Comparison of ENCODE assay signal across 31 cellular contexts in the genomic region with DNA sequence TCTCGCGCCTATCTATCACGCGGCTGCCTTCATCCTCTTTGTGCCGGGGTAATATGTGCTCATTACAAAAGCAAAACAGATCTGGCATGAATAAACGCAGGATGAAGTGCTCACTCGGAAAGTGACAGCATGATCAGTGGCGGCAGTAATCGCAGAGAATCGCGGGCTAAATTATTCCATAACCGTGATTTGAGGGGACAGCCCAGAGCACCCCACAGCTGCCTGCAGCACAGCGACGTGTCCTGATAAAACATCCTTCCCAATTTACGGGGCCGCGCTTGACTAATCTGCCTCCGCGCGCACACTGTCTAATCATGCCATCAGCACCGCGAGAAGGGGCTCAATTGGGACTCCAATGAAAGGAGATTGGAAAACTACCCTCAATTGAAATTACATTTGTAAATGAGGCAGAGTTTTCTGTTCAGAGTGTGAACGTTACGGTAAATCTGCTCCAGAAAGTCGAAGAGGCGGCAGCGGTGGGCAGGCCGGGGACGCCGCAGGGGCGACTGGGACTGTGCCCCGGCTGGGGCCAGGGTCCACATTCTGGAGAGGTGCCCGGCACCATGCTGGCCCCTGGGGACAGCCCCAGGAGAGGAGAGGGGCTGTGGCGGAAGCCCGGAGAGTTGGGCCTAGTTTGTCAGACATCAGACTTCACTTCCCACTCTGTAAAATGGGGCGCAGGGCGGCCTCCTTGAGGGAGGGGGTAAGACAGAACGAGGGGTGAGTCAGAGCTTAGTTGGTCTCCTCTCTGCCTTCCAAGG.
DNase-seq lines count a peak whose midpoint lies in the region; ATAC-seq and TF ChIP-seq lines count a peak whose summit lies in the region.
"Had no signal": no experiment of that assay in that cellular context is flagged by ENCODE, and none has a peak within 500 bp of the region (broad histone marks: within the 10 kb centered on the region; RNA-seq: fewer than 3 reads in every experiment).

No MANE protein-coding gene starts in this region.

- H3K27me3 Mint-ChIP-seq in brain (peaks cover 56% of the 10 kb centered on the region), naive B cell (no peaks in the 10 kb centered on the region)
- H3K27me3 Mint-ChIP-seq in activated CD8-positive, alpha-beta T cell treated with anti-CD3 and anti-CD28 coated beads for 36 hours, result no peaks in the 10 kb centered on the region

- H3K36me3 Mint-ChIP-seq in brain, result no peaks in the 10 kb centered on the region
- no peaks in the 10 kb centered on the region for H3K36me3 Mint-ChIP-seq in naive B cell
- no peaks in the 10 kb centered on the region for H3K36me3 Mint-ChIP-seq in stimulated activated effector memory CD8-positive, alpha-beta T cell treated with anti-CD3 and anti-CD28 coated beads, Interleukin-12 subunit alpha, Interleukin-12 subunit beta, amount 100 ng/mL, for 72 hours
- H3K36me3 Mint-ChIP-seq in activated CD8-positive, alpha-beta T cell treated with anti-CD3 and anti-CD28 coated beads for 36 hours (ENCODE audit: low read depth), result no peaks in the 10 kb centered on the region
- H3K36me3 Mint-ChIP-seq: activated naive CD8-positive, alpha-beta T cell treated with anti-CD3 and anti-CD28 coated beads, Interleukin-2, amount 10 ng/mL, durations not matched to agents 7 days and 5 days had no signal

- CTCF ChIA-PET in activated CD8-positive, alpha-beta T cell treated with anti-CD3 and anti-CD28 coated beads for 36 hours (lab: Charles Lee), result no interaction called here

- DNase-seq in NCI-H748 (lab: John Stamatoyannopoulos, UW; ENCODE audit: unreplicated experiment) (peak; percentile 6), NCI-H748 treated with DMSO at 0.1 percent for 48 hours (lab: John Stamatoyannopoulos, UW) (no peak), naive B cell (no peak), NCI-H2171 (lab: John Stamatoyannopoulos, UW) (no peak), NOMO-1 treated with DMSO at 0.1 percent for 48 hours (lab: John Stamatoyannopoulos, UW; ENCODE audit: unreplicated experiment) (no peak)
- DNase-seq in stimulated activated effector memory CD8-positive, alpha-beta T cell treated with anti-CD3 and anti-CD28 coated beads, Interleukin-12 subunit alpha, Interleukin-12 subunit beta, amount 100 ng/mL, for 72 hours (ENCODE audit: low spot score in 2 of 2), result no peak
- DNase-seq in activated CD8-positive, alpha-beta T cell treated with anti-CD3 and anti-CD28 coated beads for 36 hours, result no peak
- DNase-seq: activated CD4-positive, alpha-beta T cell treated with anti-CD3 and anti-CD28 coated beads for 48 hours; activated CD8-positive, alpha-beta memory T cell treated with anti-CD3 and anti-CD28 coated beads for 24 hours; activated effector memory CD4-positive, alpha-beta T cell treated with Interleukin-2 at 50 U/mL for 16 hours; activated naive CD8-positive, alpha-beta T cell treated with anti-CD3 and anti-CD28 coated beads, Interleukin-2, amount 10 ng/mL, durations not matched to agents 7 days and 5 days; activated T-cell treated with anti-CD3 and anti-CD28 coated beads for 4 hours; C1 segment of cervical spinal cord; Caco-2; central memory CD4-positive, alpha-beta T cell; H9; KBM-7; NCI-H1092 treated with DMSO at 0.1 percent for 48 hours; NCI-H1694 treated with DMSO at 0.1 percent for 48 hours; PC-9; SHP77 treated with DMSO at 0.1 percent for 48 hours; stimulated activated CD4-positive, alpha-beta T cell treated with anti-CD3 and anti-CD28 coated beads, Interleukin-4, amount 100 ng/mL, for 1 hour; T1000; tibial artery; WERI-Rb-1 had no signal

- no peak for TF ChIP-seq CTCF in brain (conservative IDR thresholded peaks at IDR 0.05)
- no peak for TF ChIP-seq CTCF in activated CD8-positive, alpha-beta T cell treated with anti-CD3 and anti-CD28 coated beads for 36 hours (IDR thresholded peaks at IDR 0.05)

- POLR2A ChIA-PET in activated CD8-positive, alpha-beta T cell treated with anti-CD3 and anti-CD28 coated beads for 36 hours (lab: Charles Lee), result no interaction called here

- H3K9me3 Mint-ChIP-seq in brain (peaks cover 0 to 3% (median 2%) of the 10 kb centered on the region in 5 experiments), naive B cell (peaks cover 0 to 4% (median 3%) of the 10 kb centered on the region in 7 donors)
- H3K9me3 Mint-ChIP-seq in stimulated activated effector memory CD8-positive, alpha-beta T cell treated with anti-CD3 and anti-CD28 coated beads, Interleukin-12 subunit alpha, Interleukin-12 subunit beta, amount 100 ng/mL, for 72 hours, result peaks cover 3% of the 10 kb centered on the region
- H3K9me3 Mint-ChIP-seq in activated CD8-positive, alpha-beta T cell treated with anti-CD3 and anti-CD28 coated beads for 36 hours, result no peaks in the 10 kb centered on the region
- H3K9me3 Mint-ChIP-seq: activated naive CD8-positive, alpha-beta T cell treated with anti-CD3 and anti-CD28 coated beads, Interleukin-2, amount 10 ng/mL, durations not matched to agents 7 days and 5 days had no signal

- peak overlapping the region in 4 of 5 experiments; percentile 14 to 95 (median 63) for H3K27ac Mint-ChIP-seq in brain
- peak overlapping the region in 1 of 6 donors; percentile 60 for H3K27ac Mint-ChIP-seq in naive B cell
- no peak overlapping the region for H3K27ac Mint-ChIP-seq in stimulated activated effector memory CD8-positive, alpha-beta T cell treated with anti-CD3 and anti-CD28 coated beads, Interleukin-12 subunit alpha, Interleukin-12 subunit beta, amount 100 ng/mL, for 72 hours
- no peak overlapping the region for H3K27ac Mint-ChIP-seq in activated CD8-positive, alpha-beta T cell treated with anti-CD3 and anti-CD28 coated beads for 36 hours
- H3K27ac Mint-ChIP-seq: activated naive CD8-positive, alpha-beta T cell treated with anti-CD3 and anti-CD28 coated beads, Interleukin-2, amount 10 ng/mL, durations not matched to agents 7 days and 5 days; dendritic cell treated with granulocyte-macrophage colony-stimulating factor and Interleukin-4, amounts not matched to agents 40 ng/mL and 50 ng/mL, for 4 days; H9; nephron had no signal

- peaks cover 60% of the 10 kb centered on the region for H3K4me1 Mint-ChIP-seq in brain
- H3K4me1 Mint-ChIP-seq in naive B cell, result peaks cover 5 to 11% (median 10%) of the 10 kb centered on the region in 3 donors
- H3K4me1 Mint-ChIP-seq in stimulated activated effector memory CD8-positive, alpha-beta T cell treated with anti-CD3 and anti-CD28 coated beads, Interleukin-12 subunit alpha, Interleukin-12 subunit beta, amount 100 ng/mL, for 72 hours, result peaks cover 16% of the 10 kb centered on the region
- peaks cover 3% of the 10 kb centered on the region for H3K4me1 Mint-ChIP-seq in activated CD8-positive, alpha-beta T cell treated with anti-CD3 and anti-CD28 coated beads for 36 hours (ENCODE audit: low read depth)

- H3K4me3 Mint-ChIP-seq in brain (peak overlapping the region; percentile 21 to 70 (median 38)), naive B cell (peak overlapping the region in 5 of 8 donors; percentile 11 to 71 (median 22))
- peak overlapping the region; percentile 59 for H3K4me3 Mint-ChIP-seq in stimulated activated effector memory CD8-positive, alpha-beta T cell treated with anti-CD3 and anti-CD28 coated beads, Interleukin-12 subunit alpha, Interleukin-12 subunit beta, amount 100 ng/mL, for 72 hours
- no peak overlapping the region for H3K4me3 Mint-ChIP-seq in activated CD8-positive, alpha-beta T cell treated with anti-CD3 and anti-CD28 coated beads for 36 hours
- H3K4me3 Mint-ChIP-seq: activated naive CD8-positive, alpha-beta T cell treated with anti-CD3 and anti-CD28 coated beads, Interleukin-2, amount 10 ng/mL, durations not matched to agents 7 days and 5 days; dendritic cell treated with granulocyte-macrophage colony-stimulating factor and Interleukin-4, amounts not matched to agents 40 ng/mL and 50 ng/mL, for 4 days had no signal

- ATAC-seq in naive B cell (ENCODE audit: low read depth in 2 of 2), result no peak
- ATAC-seq in stimulated activated effector memory CD8-positive, alpha-beta T cell treated with anti-CD3 and anti-CD28 coated beads, Interleukin-12 subunit alpha, Interleukin-12 subunit beta, amount 100 ng/mL, for 72 hours, result no peak
- no peak for ATAC-seq in activated CD8-positive, alpha-beta T cell treated with anti-CD3 and anti-CD28 coated beads for 36 hours
- ATAC-seq: esophagus mucosa, heart right ventricle, sciatic nerve had no signal

- intact Hi-C loops in activated CD8-positive, alpha-beta T cell treated with anti-CD3 and anti-CD28 coated beads for 36 hours (cut with micrococcal nuclease), result no loop called here

Comparison
In these comparisons a context has a peak if more than half of its experiments do, and no peak if none do; other contexts are left out.
1. H3K27ac Mint-ChIP-seq: peak in brain (4 of 5); none in stimulated activated effector memory CD8-positive, alpha-beta T cell treated with anti-CD3 and anti-CD28 coated beads, Interleukin-12 subunit alpha, Interleukin-12 subunit beta, amount 100 ng/mL, for 72 hours (single experiment) and activated CD8-positive, alpha-beta T cell treated with anti-CD3 and anti-CD28 coated beads for 36 hours (single experiment).